ENCODE assay signal across 20 cellular contexts in the genomic region with DNA sequence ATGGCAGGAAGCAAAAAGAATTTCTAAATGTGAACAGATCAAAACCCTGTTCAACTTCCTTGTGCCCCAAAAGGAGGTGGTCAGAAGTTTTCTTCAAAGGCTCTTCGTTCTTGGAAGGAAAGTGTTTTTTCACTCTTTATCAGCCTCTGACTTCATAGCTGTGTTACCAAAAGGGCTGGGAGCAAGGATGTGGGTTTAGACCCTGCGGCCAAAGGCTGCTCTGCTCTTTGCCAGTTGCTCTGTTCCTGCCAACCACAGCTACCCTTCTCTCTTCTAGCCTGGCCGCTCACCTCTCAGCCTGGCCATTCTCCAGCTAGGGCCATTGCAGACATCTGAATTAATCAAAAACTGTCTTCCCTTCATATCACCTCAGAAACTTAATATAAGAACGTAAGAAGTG. TPM values are rescaled to one million over a fixed set of nuclear protein-coding genes. Genes with fewer than 3 reads are reported as not detected.
"Had no signal": no experiment of that assay in that cellular context is flagged by ENCODE, and none has a peak within 500 bp of the region (broad histone marks: within the 10 kb centered on the region; RNA-seq: fewer than 3 reads in every experiment).

No MANE protein-coding gene starts in this region.

- H3K4me3 Mint-ChIP-seq: activated CD4-positive, alpha-beta memory T cell treated with anti-CD3 and anti-CD28 coated beads, Interleukin-2, amount 10 ng/mL, durations not matched to agents 7 days and 5 days; activated T-cell treated with anti-CD3 and anti-CD28 coated beads, Interleukin-2, amount 50 U/mL, for 24 hours; activated T-helper 17 cell treated with anti-CD3 and anti-CD28 coated beads, Interleukin-2, amount 50 U/mL, for 72 hours; nephron progenitor cell had no signal

- H3K4me1 Mint-ChIP-seq: activated T-helper 17 cell treated with anti-CD3 and anti-CD28 coated beads, Interleukin-2, amount 50 U/mL, for 72 hours; nephron progenitor cell had no signal

- DNase-seq: activated CD4-positive, alpha-beta memory T cell treated with anti-CD3 and anti-CD28 coated beads, Interleukin-2, amount 10 ng/mL, durations not matched to agents 7 days and 5 days; activated CD4-positive, alpha-beta T cell treated with anti-CD3 and anti-CD28 coated beads for 4 hours; activated CD4-positive, CD25-positive, alpha-beta regulatory T cell; activated CD8-positive, alpha-beta memory T cell treated with anti-CD3 and anti-CD28 coated beads, Interleukin-2, amount 50 U/mL, for 4 hours; activated T-cell treated with anti-CD3 and anti-CD28 coated beads, Interleukin-2, amount 50 U/mL, for 24 hours; central memory CD4-positive, alpha-beta T cell; esophagus squamous epithelium; gastrocnemius medialis; hippocampal formation; midbrain; nephron progenitor cell; pancreas; right lobe of liver; stimulated activated CD4-positive, alpha-beta T cell treated with anti-CD3 and anti-CD28 coated beads, Interleukin-1b, Interleukin-23, amount 100 ng/mL, for 48 hours; stomach had no signal

- H3K9me3 Mint-ChIP-seq: activated CD4-positive, alpha-beta memory T cell treated with anti-CD3 and anti-CD28 coated beads, Interleukin-2, amount 10 ng/mL, durations not matched to agents 7 days and 5 days; activated naive CD4-positive, alpha-beta T cell treated with anti-CD3 and anti-CD28 coated beads, Interleukin-2, amount 50 U/mL, for 72 hours; activated T-cell treated with anti-CD3 and anti-CD28 coated beads, Interleukin-2, amount 50 U/mL, for 24 hours; activated T-helper 17 cell treated with anti-CD3 and anti-CD28 coated beads, Interleukin-2, amount 50 U/mL, for 72 hours; nephron progenitor cell had no signal

- H3K27ac Mint-ChIP-seq: activated CD4-positive, alpha-beta memory T cell treated with anti-CD3 and anti-CD28 coated beads, Interleukin-2, amount 10 ng/mL, durations not matched to agents 7 days and 5 days; activated naive CD4-positive, alpha-beta T cell treated with anti-CD3 and anti-CD28 coated beads, Interleukin-2, amount 50 U/mL, for 72 hours; activated T-cell treated with anti-CD3 and anti-CD28 coated beads, Interleukin-2, amount 50 U/mL, for 24 hours; activated T-helper 17 cell treated with anti-CD3 and anti-CD28 coated beads, Interleukin-2, amount 50 U/mL, for 72 hours; nephron progenitor cell had no signal

- H3K4me3 ChIP-seq: esophagus squamous epithelium, gastrocnemius medialis, pancreas, right lobe of liver, skin epidermis, stomach, suprapubic skin, tibial nerve had no signal

- ATAC-seq: activated T-helper 17 cell treated with anti-CD3 and anti-CD28 coated beads, Interleukin-2, amount 50 U/mL, for 72 hours; gastrocnemius medialis; pancreas; right lobe of liver had no signal

- H3K36me3 Mint-ChIP-seq: activated naive CD4-positive, alpha-beta T cell treated with anti-CD3 and anti-CD28 coated beads, Interleukin-2, amount 50 U/mL, for 72 hours had no signal

RNA-seq across cellular contexts. Expression of gene PTGER3, which starts 53.8 kb away (rescaled TPM):
- total RNA-seq: activated T-helper 17 cell treated with anti-CD3 and anti-CD28 coated beads, Interleukin-2, amount 50 U/mL, for 72 hours had no signal
